23 cellular contexts compared by ENCODE assay signal in genomic region chr1:232585486-232585885, GRCh38. TPM values are rescaled to one million over a fixed set of nuclear protein-coding genes. Genes with fewer than 3 reads are reported as not detected.
DNase-seq lines count a peak whose midpoint lies in the region; ATAC-seq and TF ChIP-seq lines count a peak whose summit lies in the region.
"Had no signal": no experiment of that assay in that cellular context is flagged by ENCODE, and none has a peak within 500 bp of the region (broad histone marks: within the 10 kb centered on the region; RNA-seq: fewer than 3 reads in every experiment).

No MANE protein-coding gene starts in this region.

- TF ChIP-seq CTCF in right atrium auricular region (IDR thresholded peaks at IDR 0.05): no peak
- TF ChIP-seq CTCF in suprapubic skin (IDR thresholded peaks at IDR 0.05): no peak

- H3K27ac ChIP-seq in right atrium auricular region: peak overlapping the region; percentile 24 to 77
- H3K27ac ChIP-seq in iPS-20b (ENCODE audit: low read length): no peak overlapping the region
- peak overlapping the region; percentile 14 for H3K27ac ChIP-seq in suprapubic skin
- H3K27ac ChIP-seq: HL-60, SJCRH30 had no signal

- H3K4me3 ChIP-seq in right atrium auricular region: no peak overlapping the region
- H3K4me3 ChIP-seq in iPS-20b (ENCODE audit: low read length): peak overlapping the region; percentile 11; the same call in 1 of the 2 replicates
- no peak overlapping the region for H3K4me3 ChIP-seq in suprapubic skin
- H3K4me3 ChIP-seq: MG63, SJCRH30 had no signal

- DNase-seq in right atrium auricular region (ENCODE audit: low spot score) (no peak), Right ventricle myocardium superior (no peak), SK-MEL-5 (ENCODE audit: low read depth, low spot score) (peak; percentile 51), suprapubic skin (ENCODE audit: low spot score in 2 of 2) (no peak), T-helper 9 cell (no peak), GM19238 (ENCODE audit: insufficient read length, low spot score) (no peak), NCI-H2227 (lab: John Stamatoyannopoulos, UW; ENCODE audit: unreplicated experiment) (no peak)
- DNase-seq: ACHN, C1 segment of cervical spinal cord, H7, IMR-90, MG63, NCI-H1048, NCI-H146, NCI-H2029 treated with DMSO at 0.1 percent for 48 hours, NCI-H2171, NCI-H446, NCI-H526 treated with DMSO at 0.1 percent for 48 hours, PC-3, RPMI8226, SJCRH30 had no signal

- no peaks in the 10 kb centered on the region for H3K36me3 ChIP-seq in right atrium auricular region
- no peaks in the 10 kb centered on the region for H3K36me3 ChIP-seq in iPS-20b (ENCODE audit: insufficient read depth, low read depth, low read length)
- H3K36me3 ChIP-seq in suprapubic skin: no peaks in the 10 kb centered on the region
- H3K36me3 ChIP-seq: SJCRH30 had no signal

- in situ Hi-C loops in SK-MEL-5 (cut with HindIII; ENCODE audit: low pct_unique_long_range_greater_than_20kb, low sequenced_read_pairs): no loop called here

- ATAC-seq in Right ventricle myocardium superior (ENCODE audit: poor library complexity): no peak
- ATAC-seq: PC-3 had no signal

- H3K4me1 ChIP-seq in right atrium auricular region (peaks cover 0 to 44% of the 10 kb centered on the region in 2 donors), iPS-20b (ENCODE audit: insufficient read depth, low read length) (peaks cover 22% of the 10 kb centered on the region), suprapubic skin (peaks cover 5% of the 10 kb centered on the region)
- H3K4me1 ChIP-seq: SJCRH30 had no signal

- H3K9ac ChIP-seq in iPS-20b (ENCODE audit: low read depth, low read length): no peak overlapping the region

- no peak for TF ChIP-seq EP300 in suprapubic skin (IDR thresholded peaks at IDR 0.05)

- H3K27me3 ChIP-seq in right atrium auricular region (no peaks in the 10 kb centered on the region), iPS-20b (ENCODE audit: insufficient read depth, low read length) (no peaks in the 10 kb centered on the region), suprapubic skin (no peaks in the 10 kb centered on the region)
- H3K27me3 ChIP-seq: MG63, SJCRH30 had no signal

- intact Hi-C loops in Right ventricle myocardium superior (cut with DNase I): no loop called here

- no peaks in the 10 kb centered on the region for H3K9me3 ChIP-seq in right atrium auricular region
- no peaks in the 10 kb centered on the region for H3K9me3 ChIP-seq in iPS-20b (ENCODE audit: insufficient read depth, low read depth, low read length)
- H3K9me3 ChIP-seq in suprapubic skin: no peaks in the 10 kb centered on the region
- H3K9me3 ChIP-seq: MG63, SJCRH30 had no signal

- no peak for TF ChIP-seq POLR2A in suprapubic skin (IDR thresholded peaks at IDR 0.05)

RNA-seq across cellular contexts. Expression of gene SIPA1L2, which starts 44.4 kb away (rescaled TPM):
- 100 to 1,000 TPM in 1 of 2 donors, 10 to 100 TPM in 1; 57.1 to 100 TPM for total RNA-seq in right atrium auricular region
- total RNA-seq in Right ventricle myocardium superior: 120 TPM
- 9.2 and 9.5 TPM in 2 replicates for total RNA-seq in SK-MEL-5 (2014; rRNA removed; shearing (Covaris generic))
- polyA plus RNA-seq in SK-MEL-5 (2015; cell fraction: cytosol; rRNA removed): 12.3 and 13.6 TPM in 2 replicates
- 13.1 and 15.9 TPM in 2 replicates for polyA plus RNA-seq in SK-MEL-5 (2015; cell fraction: nucleus; rRNA removed)
- 10 to 100 TPM; 14.8 to 25.1 (median 20.8) TPM for total RNA-seq in suprapubic skin
